Comparison of ENCODE assay signal across 5 cellular contexts in genomic region chr2:116095636-116096035, GRCh38.
"Had no signal": no experiment of that assay in that cellular context is flagged by ENCODE, and none has a peak within 500 bp of the region (broad histone marks: within the 10 kb centered on the region; RNA-seq: fewer than 3 reads in every experiment).

No MANE protein-coding gene starts in this region.

- ATAC-seq: K562 had no signal

- DNase-seq: GOT3, HCEC 1CT, IMR-90, KG1 had no signal

- H3K4me3 ChIP-seq: K562 had no signal
